Comparison of ENCODE assay signal across 1 cellular context in genomic region chr1:52142220-52143153, GRCh38.
TF ChIP-seq lines count a peak whose summit lies in the region.

No MANE protein-coding gene starts in this region.

TF ChIP-seq in K562, 482 proteins besides CTCF, POLR2A, EP300 and RAD21 (continued from another document and continues in another):
- TF ChIP-seq REST (CRISPR knock-in tag; IDR thresholded peaks at IDR 0.05; ENCODE audit: low read depth) (0 out of 2 replicates have a peak, but pooled peaks have one; percentile 67), KDM2B (CRISPR knock-in tag; IDR thresholded peaks at IDR 0.05) (peak; percentile 29; the same call in 1 of the 2 replicates), SP1 (CRISPR knock-in tag; IDR thresholded peaks at IDR 0.05) (0 out of 2 replicates have a peak, but pooled peaks have one; percentile 40), ZBED1 (IDR thresholded peaks at IDR 0.05) (no peak), ZNF263 (CRISPR knock-in tag; IDR thresholded peaks at IDR 0.05; ENCODE audit: borderline replicate concordance) (0 out of 2 replicates have a peak, but pooled peaks have one; percentile 44), ETS2 (tag; IDR thresholded peaks at IDR 0.05; ENCODE audit: borderline replicate concordance, poor library complexity, severe bottlenecking) (peak; percentile 71), CEBPG (CRISPR knock-in tag; IDR thresholded peaks at IDR 0.05) (no peak), CEBPG (tag; conservative IDR thresholded peaks at IDR 0.05 in 1 of 2, IDR thresholded peaks at IDR 0.05 in 1 of 2) (peak; percentile 11 to 48; a peak in 2 of 4 replicates), CXXC5 (CRISPR knock-in tag; IDR thresholded peaks at IDR 0.05) (0 out of 2 replicates have a peak, but pooled peaks have one; percentile 70), RBFOX2 (IDR thresholded peaks at IDR 0.05; ENCODE audit: low read depth, low read length) (peak; percentile 89), ZNF740 (CRISPR knock-in tag; IDR thresholded peaks at IDR 0.05) (peak; percentile 83; the same call in 1 of the 2 replicates), ZNF740 (tag; IDR thresholded peaks at IDR 0.05) (peak in 1 of 2 experiments; percentile 68; a peak in 1 of 4 replicates), ZNF76 (CRISPR knock-in tag; IDR thresholded peaks at IDR 0.05; ENCODE audit: borderline replicate concordance) (0 out of 2 replicates have a peak, but pooled peaks have one; percentile 64), SRF (CRISPR knock-in tag; IDR thresholded peaks at IDR 0.05) (no peak), ZNF511 (CRISPR knock-in tag; IDR thresholded peaks at IDR 0.05) (peak; percentile 83; the same call in 1 of the 2 replicates), CTCFL (IDR thresholded peaks at IDR 0.05; ENCODE audit: borderline replicate concordance, insufficient read depth, low read depth, low read length, poor library complexity, severe bottlenecking) (peak; percentile 40), FOXP1 (CRISPR knock-in tag; IDR thresholded peaks at IDR 0.05) (peak; percentile 76; the same call in 1 of the 2 replicates), DPF2 (IDR thresholded peaks at IDR 0.05) (peak; percentile 11; the same call in 1 of the 2 replicates), MAZ (CRISPR knock-in tag; conservative IDR thresholded peaks at IDR 0.05 in 1 of 2, IDR thresholded peaks at IDR 0.05 in 1 of 2) (peak in 1 of 2 experiments; percentile 75), SAFB (IDR thresholded peaks at IDR 0.05; ENCODE audit: borderline replicate concordance, low read depth, low read length) (0 out of 2 replicates have a peak, but pooled peaks have one; percentile 15), U2AF1 (optimal IDR thresholded peaks at IDR 0.05; ENCODE audit: low read depth, low read length) (peak; percentile 25), MYC (IDR thresholded peaks at IDR 0.05; ENCODE audit: low read depth, low read length) (no peak; the same call in 1 of the 2 replicates), MYC (CRISPR knock-in tag; IDR thresholded peaks at IDR 0.05; ENCODE audit: borderline replicate concordance, low read depth) (0 out of 2 replicates have a peak, but pooled peaks have one; percentile 30), POLR3G (IDR thresholded peaks at IDR 0.05; ENCODE audit: extremely low read depth, insufficient read length, insufficient replicate concordance) (no peak), SRSF7 (optimal IDR thresholded peaks at IDR 0.05; ENCODE audit: low read depth, low read length) (no peak), XRCC5 (IDR thresholded peaks at IDR 0.05; ENCODE audit: low read depth, low read length) (no peak), ETV5 (CRISPR knock-in tag; IDR thresholded peaks at IDR 0.05; ENCODE audit: low read depth) (peak; percentile 39; the same call in 1 of the 2 replicates), NRF1 (conservative IDR thresholded peaks at IDR 0.05 in 1 of 2, IDR thresholded peaks at IDR 0.05 in 1 of 2) (peak; percentile 8 to 19; a peak in 2 of 4 replicates), CCNT2 (IDR thresholded peaks at IDR 0.05; ENCODE audit: borderline replicate concordance, extremely low read depth, insufficient read length, low read depth, low read length) (peak; percentile 35), ATF3 (IDR thresholded peaks at IDR 0.05) (peak; percentile 72), ATF3 (CRISPR knock-in tag; conservative IDR thresholded peaks at IDR 0.05) (no peak), SMARCE1 (IDR thresholded peaks at IDR 0.05) (0 out of 2 replicates have a peak, but pooled peaks have one; percentile 26), ESRRA (IDR thresholded peaks at IDR 0.05; ENCODE audit: borderline replicate concordance, low read depth) (peak; percentile 10), ZFX (CRISPR knock-in tag; IDR thresholded peaks at IDR 0.05) (peak; percentile 92), ATF7 (IDR thresholded peaks at IDR 0.05) (0 out of 2 replicates have a peak, but pooled peaks have one; percentile 40), HMGXB4 (CRISPR knock-in tag; IDR thresholded peaks at IDR 0.05) (peak; percentile 97; the same call in 1 of the 2 replicates), DACH1 (IDR thresholded peaks at IDR 0.05; ENCODE audit: partially characterized antibody) (no peak), POLR2G (IDR thresholded peaks at IDR 0.05; ENCODE audit: low read depth, low read length) (peak; percentile 81), CHD1 (IDR thresholded peaks at IDR 0.05; ENCODE audit: low read length) (peak; percentile 87), E2F1 (CRISPR knock-in tag; IDR thresholded peaks at IDR 0.05) (peak; percentile 58; the same call in 1 of the 2 replicates), RBM22 (IDR thresholded peaks at IDR 0.05; ENCODE audit: low read depth, low read length, poor library complexity, severe bottlenecking) (peak; percentile 44), TOE1 (IDR thresholded peaks at IDR 0.05; ENCODE audit: borderline replicate concordance) (0 out of 2 replicates have a peak, but pooled peaks have one; percentile 21), TOE1 (CRISPR knock-in tag; IDR thresholded peaks at IDR 0.05; ENCODE audit: borderline replicate concordance, low read depth) (no peak), NCOA6 (IDR thresholded peaks at IDR 0.05) (peak; percentile 74), ELF4 (CRISPR knock-in tag; IDR thresholded peaks at IDR 0.05) (no peak), SAFB2 (IDR thresholded peaks at IDR 0.05; ENCODE audit: borderline replicate concordance, low read depth, low read length, severe bottlenecking) (no peak), NFXL1 (CRISPR knock-in tag; IDR thresholded peaks at IDR 0.05) (no peak), NR4A1 (CRISPR knock-in tag; IDR thresholded peaks at IDR 0.05) (no peak), NR4A1 (tag; IDR thresholded peaks at IDR 0.05) (peak; percentile 51; the same call in 1 of the 2 replicates), ATF1 (CRISPR knock-in tag; IDR thresholded peaks at IDR 0.05) (no peak), ATF1 (tag; IDR thresholded peaks at IDR 0.05) (0 out of 2 replicates have a peak, but pooled peaks have one; percentile 28), MTA1 (IDR thresholded peaks at IDR 0.05; ENCODE audit: borderline replicate concordance) (no peak), DMBX1 (CRISPR knock-in tag; IDR thresholded peaks at IDR 0.05; ENCODE audit: borderline replicate concordance) (peak; percentile 25; the same call in 1 of the 2 replicates), GTF2F1 (IDR thresholded peaks at IDR 0.05; ENCODE audit: low read depth, low read length) (no peak), ZNF395 (CRISPR knock-in tag; IDR thresholded peaks at IDR 0.05) (peak; percentile 66; the same call in 1 of the 2 replicates), GABPA (tag; conservative IDR thresholded peaks at IDR 0.05; ENCODE audit: low read depth) (peak; percentile 10; the same call in 1 of the 2 replicates), SOX6 (IDR thresholded peaks at IDR 0.05) (0 out of 2 replicates have a peak, but pooled peaks have one; percentile 3), SIN3A (IDR thresholded peaks at IDR 0.05; ENCODE audit: borderline replicate concordance in 2 of 2, control insufficient read depth in 1 of 2, low read depth in 2 of 2, low read length in 2 of 2) (peak in 1 of 2 experiments; percentile 7; a peak in 1 of 4 replicates), TEAD1 (CRISPR knock-in tag; IDR thresholded peaks at IDR 0.05) (peak in 1 of 2 experiments; percentile 77; a peak in 2 of 4 replicates), NR2C2 (CRISPR knock-in tag; IDR thresholded peaks at IDR 0.05) (0 out of 2 replicates have a peak, but pooled peaks have one; percentile 57), NR2C2 (tag; IDR thresholded peaks at IDR 0.05) (no peak), FOXA3 (CRISPR knock-in tag; conservative IDR thresholded peaks at IDR 0.05 in 1 of 2, IDR thresholded peaks at IDR 0.05 in 1 of 2) (0 out of 4 replicates have a peak, but pooled peaks of 1 of the 2 experiments have one; percentile 35), SMAD4 (CRISPR knock-in tag; conservative IDR thresholded peaks at IDR 0.05) (0 out of 2 replicates have a peak, but pooled peaks have one; percentile 74), PTTG1 (tag; IDR thresholded peaks at IDR 0.05; ENCODE audit: low read depth) (no peak)
